1 cellular context compared by ENCODE assay signal in the genomic region with DNA sequence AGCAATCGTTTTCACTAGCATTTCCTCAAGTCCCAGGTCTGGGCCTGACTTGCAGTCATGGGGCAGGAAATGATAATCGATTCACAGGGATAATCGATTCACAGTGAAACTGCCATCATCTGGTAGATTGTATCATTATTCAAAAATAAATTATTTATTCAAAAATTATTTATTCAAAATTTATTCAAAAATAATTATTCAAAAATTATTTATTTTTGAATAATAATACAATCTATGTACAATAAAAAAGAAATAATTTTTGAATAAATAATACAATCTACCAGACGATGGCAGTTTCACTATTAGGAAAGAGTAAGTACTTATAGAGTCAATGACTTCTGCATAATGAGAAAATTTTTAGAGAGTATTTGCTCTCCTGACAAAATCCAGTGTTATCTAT.
TF ChIP-seq lines count a peak whose summit lies in the region.

No MANE protein-coding gene starts in this region.

TF ChIP-seq in H1, 55 proteins besides CTCF, POLR2A, EP300 and RAD21 (continued from another document):
- TF ChIP-seq, protein P1, sequence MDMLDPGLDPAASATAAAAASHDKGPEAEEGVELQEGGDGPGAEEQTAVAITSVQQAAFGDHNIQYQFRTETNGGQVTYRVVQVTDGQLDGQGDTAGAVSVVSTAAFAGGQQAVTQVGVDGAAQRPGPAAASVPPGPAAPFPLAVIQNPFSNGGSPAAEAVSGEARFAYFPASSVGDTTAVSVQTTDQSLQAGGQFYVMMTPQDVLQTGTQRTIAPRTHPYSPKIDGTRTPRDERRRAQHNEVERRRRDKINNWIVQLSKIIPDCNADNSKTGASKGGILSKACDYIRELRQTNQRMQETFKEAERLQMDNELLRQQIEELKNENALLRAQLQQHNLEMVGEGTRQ (IDR thresholded peaks at IDR 0.05; ENCODE audit: low read length), result no peak
- TF ChIP-seq ZNF274 (IDR thresholded peaks at IDR 0.05; ENCODE audit: borderline replicate concordance, extremely low read depth, low read length) (no peak), JUND (IDR thresholded peaks at IDR 0.05; ENCODE audit: low read length) (no peak), SP2 (IDR thresholded peaks at IDR 0.05; ENCODE audit: low read length) (no peak), SAP30 (IDR thresholded peaks at IDR 0.05; ENCODE audit: insufficient read depth, insufficient replicate concordance, low read length) (no peak), HDAC2 (IDR thresholded peaks at IDR 0.05; ENCODE audit: borderline replicate concordance in 1 of 2, low read depth in 2 of 2, low read length in 2 of 2) (no peak), SIX5 (IDR thresholded peaks at IDR 0.05; ENCODE audit: low read depth, low read length) (no peak), EZH2 (IDR thresholded peaks at IDR 0.05; ENCODE audit: low read depth, low read length, severe bottlenecking) (no peak), RFX5 (IDR thresholded peaks at IDR 0.05; ENCODE audit: borderline replicate concordance, low read depth, low read length) (no peak), SIRT6 (IDR thresholded peaks at IDR 0.05; ENCODE audit: low read length) (no peak), MAFK (IDR thresholded peaks at IDR 0.05; ENCODE audit: low read depth, low read length) (no peak), EGR1 (IDR thresholded peaks at IDR 0.05; ENCODE audit: borderline replicate concordance, low read depth, low read length) (no peak)
- TF ChIP-seq, protein P2, sequence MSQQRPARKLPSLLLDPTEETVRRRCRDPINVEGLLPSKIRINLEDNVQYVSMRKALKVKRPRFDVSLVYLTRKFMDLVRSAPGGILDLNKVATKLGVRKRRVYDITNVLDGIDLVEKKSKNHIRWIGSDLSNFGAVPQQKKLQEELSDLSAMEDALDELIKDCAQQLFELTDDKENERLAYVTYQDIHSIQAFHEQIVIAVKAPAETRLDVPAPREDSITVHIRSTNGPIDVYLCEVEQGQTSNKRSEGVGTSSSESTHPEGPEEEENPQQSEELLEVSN (IDR thresholded peaks at IDR 0.05), result no peak
